In genomic region chr13:40796649-40797048, GRCh38 we compare ENCODE assay signal across 18 cellular contexts. TPM values are rescaled to one million over a fixed set of nuclear protein-coding genes. Genes with fewer than 3 reads are reported as not detected.
DNase-seq lines count a peak whose midpoint lies in the region; ATAC-seq, FAIRE-seq and TF ChIP-seq lines count a peak whose summit lies in the region.
"Had no signal": no experiment of that assay in that cellular context is flagged by ENCODE, and none has a peak within 500 bp of the region (broad histone marks: within the 10 kb centered on the region; RNA-seq: fewer than 3 reads in every experiment).

No MANE protein-coding gene starts in this region.

- CTCF ChIA-PET in MCF 10A (lab: Yijun Ruan, JAX) (no interaction called here), GM12878 (lab: Yijun Ruan, JAX) (interaction anchor here (1.2 to 1.4 kb wide), 2 partner anchors 8 to 19 kb away, joined by 3 to 4 read pairs; no protein-coding TSS in a partner anchor)

- SMC1A ChIA-PET in GM12878 (lab: Charles Lee; ENCODE audit: uncharacterized antibody, unreplicated experiment): no interaction called here

- peak; percentile 18 for FAIRE-seq in GM12878 (lab: Jason Lieb, UNC)

- H3K36me3 Mint-ChIP-seq in MCF 10A (ENCODE audit: insufficient read depth, unreplicated experiment) (peaks cover 32% of the 10 kb centered on the region), progenitor cell of endocrine pancreas (ENCODE audit: insufficient read depth) (peaks cover 13% of the 10 kb centered on the region)

- DNase-seq in MCF 10A (ENCODE audit: unreplicated experiment): no peak
- DNase-seq in breast epithelium (ENCODE audit: low spot score in 2 of 2): no peak
- no peak for DNase-seq in SJCRH30
- DNase-seq in GM12878 (ENCODE audit: low read depth, low spot score): no peak
- DNase-seq in progenitor cell of endocrine pancreas (ENCODE audit: low spot score, unreplicated experiment): no peak
- DNase-seq in activated gamma-delta T cell treated with Interleukin-2 at 50 U/mL for 16 hours: no peak
- DNase-seq: BE2C; CD4-positive, CD25-positive, alpha-beta regulatory T cell; DND-41; H7; NCI-H1092; NCI-H1436; NCI-H1930; NCI-H226; NCI-H510A treated with DMSO at 0.1 percent for 48 hours; NCI-H748 treated with DMSO at 0.1 percent for 48 hours had no signal

- no peaks in the 10 kb centered on the region for H3K79me2 ChIP-seq in GM12878 (ENCODE audit: control insufficient read depth, insufficient read depth, low read length)

- H3K9me3 ChIP-seq in breast epithelium: no peaks in the 10 kb centered on the region
- H3K9me3 ChIP-seq in SJCRH30 (replicated peaks): no peaks in the 10 kb centered on the region
- no peaks in the 10 kb centered on the region for H3K9me3 ChIP-seq in GM12878 (replicated peaks; ENCODE audit: control insufficient read depth, insufficient read depth, low read length)
- H3K9me3 ChIP-seq: BE2C had no signal

- no peak overlapping the region for H2AFZ ChIP-seq in GM12878 (ENCODE audit: control insufficient read depth, low read depth, low read length)

- H3K9ac ChIP-seq in GM12878 (ENCODE audit: control insufficient read depth, insufficient read depth, low read length): no peak overlapping the region

- no peaks in the 10 kb centered on the region for H3K9me3 Mint-ChIP-seq in MCF 10A (ENCODE audit: unreplicated experiment)
- H3K9me3 Mint-ChIP-seq in progenitor cell of endocrine pancreas (ENCODE audit: low read depth): no peaks in the 10 kb centered on the region
- H3K9me3 Mint-ChIP-seq: CD4-positive, CD25-positive, alpha-beta regulatory T cell had no signal

- no peak overlapping the region for H3K4me2 ChIP-seq in GM12878 (ENCODE audit: control insufficient read depth, insufficient read depth)

- TF ChIP-seq POLR2A in breast epithelium (IDR thresholded peaks at IDR 0.05) (no peak), GM12878 (IDR thresholded peaks at IDR 0.05; ENCODE audit: low read depth, low read length) (no peak)

- RAD21 ChIA-PET in GM12878 (lab: Charles Lee; ENCODE audit: unreplicated experiment): no interaction called here

- no peak for TF ChIP-seq EP300 in GM12878 (IDR thresholded peaks at IDR 0.05; ENCODE audit: borderline replicate concordance in 1 of 2, control insufficient read depth in 1 of 2, low read depth in 2 of 2, low read length in 2 of 2)

- no peak overlapping the region for H3K4me3 Mint-ChIP-seq in MCF 10A (ENCODE audit: unreplicated experiment)
- no peak overlapping the region for H3K4me3 Mint-ChIP-seq in progenitor cell of endocrine pancreas (ENCODE audit: low read depth)

- no peak for TF ChIP-seq RAD21 in GM12878 (IDR thresholded peaks at IDR 0.05; ENCODE audit: insufficient read depth, low read depth, low read length)

- ATAC-seq in GM12878 (no peak), GM19395 (IDR thresholded peaks at IDR 0.05; ENCODE audit: unreplicated experiment) (no peak)
- ATAC-seq: Panc1 had no signal

- H3K27ac Mint-ChIP-seq in MCF 10A (ENCODE audit: low read depth, unreplicated experiment) (peak overlapping the region; percentile 37), progenitor cell of endocrine pancreas (peak overlapping the region; percentile 1)
- H3K27ac Mint-ChIP-seq: CD4-positive, CD25-positive, alpha-beta regulatory T cell had no signal

- H4K20me1 ChIP-seq in GM12878 (ENCODE audit: control insufficient read depth, insufficient read depth): no peaks in the 10 kb centered on the region

- in situ Hi-C loops in GM12878 (cut with MboI): no loop called here

- intact Hi-C loops in MCF 10A (cut with micrococcal nuclease): no loop called here
- intact Hi-C loops in breast epithelium (cut with DNase I; ENCODE audit: low total_unique reads): no loop called here
- intact Hi-C loops in GM12878 (cut with micrococcal nuclease; ENCODE audit: unreplicated experiment): no loop called here

- BruUV-seq in MCF 10A (replicated peaks; lab: Mats Ljungman, UMichigan): no TSS peak
- no TSS peak for BruUV-seq in GM12878 (replicated peaks; lab: Mats Ljungman, UMichigan)

- H3K27me3 Mint-ChIP-seq in MCF 10A (ENCODE audit: insufficient read depth, unreplicated experiment) (no peaks in the 10 kb centered on the region), progenitor cell of endocrine pancreas (no peaks in the 10 kb centered on the region)
- H3K27me3 Mint-ChIP-seq: CD4-positive, CD25-positive, alpha-beta regulatory T cell had no signal

- no peaks in the 10 kb centered on the region for H3K27me3 ChIP-seq in breast epithelium
- H3K27me3 ChIP-seq in SJCRH30: no peaks in the 10 kb centered on the region
- H3K27me3 ChIP-seq in GM12878 (replicated peaks in 1 of 2; ENCODE audit: control insufficient read depth in 2 of 2, insufficient read depth in 2 of 2, low read length in 1 of 2): no peaks in the 10 kb centered on the region
- H3K27me3 ChIP-seq: BE2C had no signal

- no peak overlapping the region for H3K4me3 ChIP-seq in breast epithelium
- H3K4me3 ChIP-seq in SJCRH30: no peak overlapping the region
- H3K4me3 ChIP-seq in GM12878: no peak overlapping the region

- TF ChIP-seq CTCF in MCF 10A (IDR thresholded peaks at IDR 0.05; ENCODE audit: unreplicated experiment): no peak
- TF ChIP-seq CTCF in breast epithelium (IDR thresholded peaks at IDR 0.05): no peak
- no peak for TF ChIP-seq CTCF in GM12878 (IDR thresholded peaks at IDR 0.05 in 2 of 3, conservative IDR thresholded peaks at IDR 0.05 in 1 of 3; ENCODE audit: control insufficient read depth in 2 of 3, extremely low read depth in 1 of 3, insufficient read depth in 1 of 3, low read depth in 3 of 3, low read length in 3 of 3)
- no peak for TF ChIP-seq CTCF in progenitor cell of endocrine pancreas (IDR thresholded peaks at IDR 0.05; ENCODE audit: unreplicated experiment)

- H3K4me1 ChIP-seq in breast epithelium (no peaks in the 10 kb centered on the region), SJCRH30 (no peaks in the 10 kb centered on the region), GM12878 (ENCODE audit: control insufficient read depth, insufficient read depth, low read length) (peaks cover 12% of the 10 kb centered on the region)
- H3K4me1 ChIP-seq: BE2C had no signal

- H3K36me3 ChIP-seq in breast epithelium (no peaks in the 10 kb centered on the region), SJCRH30 (peaks cover 16% of the 10 kb centered on the region), GM12878 (ENCODE audit: control insufficient read depth in 2 of 2, insufficient read depth in 2 of 2, low read length in 1 of 2) (no peaks in the 10 kb centered on the region; a peak in 1 of 4 replicates)

- POLR2A ChIA-PET in MCF 10A (lab: Yijun Ruan, JAX): interaction anchor here (0.6 kb wide), 1 partner anchor 1146 kb away, joined by 3 read pairs; no protein-coding TSS in a partner anchor
- POLR2A ChIA-PET in GM12878 (lab: Charles Lee): no interaction called here

- no peak overlapping the region for H3K27ac ChIP-seq in breast epithelium
- H3K27ac ChIP-seq in SJCRH30: peak overlapping the region; percentile 52
- H3K27ac ChIP-seq in GM12878 (ENCODE audit: control insufficient read depth, insufficient read depth): no peak overlapping the region

- 82% methylated on average over 6 of the region's 6 CpGs for WGBS in GM12878 (ENCODE audit: insufficient coverage, insufficient replicate concordance, low lambda C conversion rate, missing lambda C conversion rate)

- no peaks in the 10 kb centered on the region for H3K4me1 Mint-ChIP-seq in MCF 10A (ENCODE audit: insufficient read depth, unreplicated experiment)
- H3K4me1 Mint-ChIP-seq in progenitor cell of endocrine pancreas (ENCODE audit: low read depth): peaks cover 13% of the 10 kb centered on the region

RNA-seq across cellular contexts. Expression of gene SLC25A15, which starts 7.2 kb away (rescaled TPM):
- 14.3 and 15.5 TPM in 2 replicates for total RNA-seq in MCF 10A (2022)
- total RNA-seq in breast epithelium: 10 to 100 TPM in 1 of 3 donors, 1 to 10 TPM in 2; 6.9 to 13.4 (median 7.5) TPM
- total RNA-seq in SJCRH30 (2014; rRNA removed; shearing (Covaris generic)): 29.6 and 31.5 TPM in 2 replicates
- total RNA-seq in GM12878 (2013; cell fraction: nucleolus; rRNA removed): 5.0 and 5.8 TPM in 2 replicates
- total RNA-seq in GM12878 (2014; rRNA removed): 20.6 and 25.0 TPM in 2 replicates
- total RNA-seq in GM12878 (2014; rRNA removed; fragmentation: Illumina TruSeq; extraction: Trizol): 14.8 and 15.7 TPM in 2 replicates
- total RNA-seq in GM12878 (2021): 16.0 and 18.5 TPM in 2 replicates
- 2.3 TPM for polyA plus RNA-seq in GM12878 (2011; ENCODE audit: low read depth)
- polyA plus RNA-seq in GM12878 (2011; rRNA removed): 9.1 and 11.6 TPM in 2 replicates
- polyA plus RNA-seq in GM12878 (2011; cell fraction: cytosol; rRNA removed): 7.8 and 8.6 TPM in 2 replicates
- 4.3 and 4.5 TPM in 2 replicates for polyA plus RNA-seq in GM12878 (2011; cell fraction: nucleus; rRNA removed)
- 5.1 and 6.8 TPM in 2 replicates for polyA plus RNA-seq in GM12878 (2012)
- polyA plus RNA-seq in GM12878 (2014; fragmentation: Illumina TruSeq; extraction: Trizol): 11.8 and 13.6 TPM in 2 replicates
- 1 to 10 TPM; 2.7 to 3.6 TPM for polyA plus RNA-seq in GM12878 (2014; fragmentation: Nextera tagmentation; extraction: Ambion mirVana)
- 14.6 and 15.1 TPM in 2 replicates for polyA plus RNA-seq in GM12878 (2014; rRNA removed)
- 10 to 100 TPM; 19.6 to 20.5 TPM for polyA plus RNA-seq in GM12878 (2016; fragmentation: Nextera tagmentation; extraction: Ambion mirVana)
- polyA minus RNA-seq in GM12878 (2011; rRNA and poly(A)+ RNA removed): 10.9 and 19.0 TPM in 2 replicates
- polyA minus RNA-seq in GM12878 (2011; cell fraction: cytosol; rRNA and poly(A)+ RNA removed): 6.3 TPM in 2 replicates
- 1.7 and 2.5 TPM in 2 replicates for polyA minus RNA-seq in GM12878 (2011; cell fraction: nucleus; rRNA and poly(A)+ RNA removed)
- 16.3 and 16.5 TPM in 2 replicates for total RNA-seq in progenitor cell of endocrine pancreas

RNA-seq across cellular contexts. Expression of gene MRPS31, which starts 25.7 kb away (rescaled TPM):
- total RNA-seq in MCF 10A (2022) (19.2 and 19.4 TPM in 2 replicates), breast epithelium (10 to 100 TPM; 15.8 to 29.7 (median 23.3) TPM), GM12878 (2014; rRNA removed) (20.3 and 21.9 TPM in 2 replicates), GM12878 (2014; rRNA removed; fragmentation: Illumina TruSeq; extraction: Trizol) (41.9 and 45.4 TPM in 2 replicates), GM12878 (2021) (25.8 and 27.1 TPM in 2 replicates), progenitor cell of endocrine pancreas (38.7 and 39.5 TPM in 2 replicates)
- 33.6 and 38.6 TPM in 2 replicates for total RNA-seq in SJCRH30 (2014; rRNA removed; shearing (Covaris generic))
- total RNA-seq in GM12878 (2013; cell fraction: nucleolus; rRNA removed): 47.7 and 57.4 TPM in 2 replicates
- polyA plus RNA-seq in GM12878 (2011; ENCODE audit: low read depth): 19.2 TPM
- polyA plus RNA-seq in GM12878 (2011; rRNA removed) (41.4 and 58.2 TPM in 2 replicates), GM12878 (2014; fragmentation: Illumina TruSeq; extraction: Trizol) (44.3 and 53.7 TPM in 2 replicates), GM12878 (2014; fragmentation: Nextera tagmentation; extraction: Ambion mirVana) (10 to 100 TPM; 50.6 to 60.9 TPM), GM12878 (2014; rRNA removed) (27.5 and 33.7 TPM in 2 replicates), GM12878 (2016; fragmentation: Nextera tagmentation; extraction: Ambion mirVana) (10 to 100 TPM; 47.8 to 56.3 TPM)
- 12.9 and 16.4 TPM in 2 replicates for polyA plus RNA-seq in GM12878 (2011; cell fraction: cytosol; rRNA removed)
- 35.3 and 38.7 TPM in 2 replicates for polyA plus RNA-seq in GM12878 (2011; cell fraction: nucleus; rRNA removed)
- polyA plus RNA-seq in GM12878 (2012): 26.6 and 29.0 TPM in 2 replicates
- polyA minus RNA-seq in GM12878 (2011; rRNA and poly(A)+ RNA removed): 10.3 and 12.1 TPM in 2 replicates
- 4.9 and 6.4 TPM in 2 replicates for polyA minus RNA-seq in GM12878 (2011; cell fraction: cytosol; rRNA and poly(A)+ RNA removed)
- 10.9 and 15.6 TPM in 2 replicates for polyA minus RNA-seq in GM12878 (2011; cell fraction: nucleus; rRNA and poly(A)+ RNA removed)
